In genomic region chr19:10835754-10836477, GRCh38 we compare ENCODE assay signal across 8 cellular contexts. TPM values are rescaled to one million over a fixed set of nuclear protein-coding genes. Genes with fewer than 3 reads are reported as not detected.
DNase-seq lines count a peak whose midpoint lies in the region; ATAC-seq, FAIRE-seq and TF ChIP-seq lines count a peak whose summit lies in the region.

TMED1 (minus strand) TSS chr19:10836212; CDS start chr19:10836191, 21 bp downstream.

- H4K20me1 ChIP-seq in HepG2 (ENCODE audit: insufficient read depth, low read length) = no peaks in the 10 kb centered on the region

- H3K9ac ChIP-seq in HepG2 (ENCODE audit: insufficient read depth, low read depth, low read length) = peak within 1 kb of the TSS; percentile 83

- no peak for TF ChIP-seq EP300 in HepG2 (IDR thresholded peaks at IDR 0.05; ENCODE audit: low read depth in 2 of 2, low read length in 2 of 2)
- no peak for TF ChIP-seq EP300 in HepG2 (CRISPR knock-in tag; IDR thresholded peaks at IDR 0.05; ENCODE audit: borderline replicate concordance)

- TF ChIP-seq CTCF in C4-2B (conservative IDR thresholded peaks at IDR 0.05) (no peak), HepG2 (CRISPR knock-in tag; IDR thresholded peaks at IDR 0.05) (peak; percentile 66)

- H3K4me2 ChIP-seq in HepG2 (ENCODE audit: low read depth, low read length) = peak within 1 kb of the TSS; percentile 70

- CTCF ChIA-PET in HepG2 (lab: Yijun Ruan, JAX; ENCODE audit: low intra/inter-chr PET ratio, low total read pairs) = interaction anchor here (1.1 to 1.7 kb wide), 2 partner anchors 25 to 29 kb away, joined by 3 read pairs; no protein-coding TSS in a partner anchor

- H3K27ac ChIP-seq in C4-2B (peak within 1 kb of the TSS; percentile 98), HepG2 (ENCODE audit: extremely low read length, insufficient read depth, low read length) (peak within 1 kb of the TSS; percentile 93)

- TF ChIP-seq POLR2A in HepG2 (IDR thresholded peaks at IDR 0.05; ENCODE audit: insufficient read depth in 1 of 2, low read depth in 2 of 2, low read length in 2 of 2) = peak; percentile 60 to 63; a peak in 3 of 4 replicates

- peaks cover 3 to 4% of the 10 kb centered on the region in 2 experiments; a peak in 3 of 5 replicates for H3K36me3 ChIP-seq in HepG2 (replicated peaks in 1 of 2; ENCODE audit: control insufficient read depth in 1 of 2, insufficient read depth in 2 of 2, low read length in 2 of 2)

- peak; percentile 59 for TF ChIP-seq RAD21 in HepG2 (CRISPR knock-in tag; IDR thresholded peaks at IDR 0.05)

- H2AFZ ChIP-seq in HepG2 (ENCODE audit: low read length) = no peak within 1 kb of the TSS

- WGBS in HepG2 (ENCODE audit: low lambda C conversion rate) = under 1% methylated on average over 37 of the region's 50 CpGs

- peaks cover 40% of the 10 kb centered on the region for H3K4me1 ChIP-seq in HepG2 (ENCODE audit: insufficient read depth, low read length)

- peak; percentile 99 for DNase-seq in NCI-H774 (lab: John Stamatoyannopoulos, UW)
- DNase-seq in activated CD4-positive, alpha-beta T cell treated with anti-CD3 and anti-CD28 coated beads, Interleukin-2, amount 50 U/mL, for 4 hours = peak; percentile 92 to 94
- peak; percentile 98 to 100 for DNase-seq in dermis microvascular lymphatic vessel endothelial cell (ENCODE audit: low read depth in 2 of 2)
- peak; percentile 98 for DNase-seq in HepG2 (ENCODE audit: low spot score)
- DNase-seq in stimulated activated CD4-positive, alpha-beta T cell treated with anti-CD3 and anti-CD28 coated beads, Interleukin-4, amount 100 ng/mL, for 1 hour = peak; percentile 94

- no peaks in the 10 kb centered on the region for H3K79me2 ChIP-seq in HepG2 (ENCODE audit: insufficient read depth, low read length)

- H3K9me3 ChIP-seq in HepG2 (ENCODE audit: low read length) = no peaks in the 10 kb centered on the region

- no peaks in the 10 kb centered on the region for H3K27me3 ChIP-seq in HepG2 (ENCODE audit: control insufficient read depth in 1 of 2, insufficient read depth in 2 of 2, low read length in 2 of 2)

- peak within 1 kb of the TSS; percentile 51 to 74 (median 72); a peak in 5 of 6 replicates for H3K4me3 ChIP-seq in HepG2 (replicated peaks in 1 of 3; ENCODE audit: insufficient read depth in 1 of 3, low read depth in 2 of 3, low read length in 3 of 3)

- ATAC-seq in GM19351 (IDR thresholded peaks at IDR 0.05; ENCODE audit: unreplicated experiment) = peak; percentile 74
- ATAC-seq in HG03565 (IDR thresholded peaks at IDR 0.05; ENCODE audit: unreplicated experiment) = peak; percentile 59
- peak; percentile 93 for ATAC-seq in HepG2

- no peak for FAIRE-seq in HepG2 (lab: Jason Lieb, UNC)

- no TSS peak for BruUV-seq in HepG2 (replicated peaks; lab: Mats Ljungman, UMichigan)

- intact Hi-C loops in HepG2 (cut with micrococcal nuclease; ENCODE audit: unreplicated experiment) = loop anchor here (10.0 kb wide), 1 partner anchor 121 kb away; the partner anchor contains the start of gene DNM2

- POLR2A ChIA-PET in HepG2 (lab: Yijun Ruan, JAX) = interaction anchor here (0.5 to 2.5 kb wide), 32 partner anchors 9 to 539 kb away, joined by 3 to 41 read pairs (median 4); partner anchors contain the start of genes CARM1, DNM2, LDLR and QTRT1

- in situ Hi-C loops in HepG2 (cut with HindIII; ENCODE audit: extremely low pct_ligation_motif_present, low pct_unique_long_range_greater_than_20kb) = no loop called here

TF ChIP-seq in HepG2, 621 proteins besides CTCF, POLR2A, EP300 and RAD21 (continues in another document):
- TF ChIP-seq KLF11 (CRISPR knock-in tag; IDR thresholded peaks at IDR 0.05) = peak; percentile 12; the same call in 1 of the 2 replicates
- no peak for TF ChIP-seq BHLHE40 (IDR thresholded peaks at IDR 0.05; ENCODE audit: low read length)
- TF ChIP-seq ZBTB38 (CRISPR knock-in tag; IDR thresholded peaks at IDR 0.05) = no peak
- TF ChIP-seq NR2C2 (CRISPR knock-in tag; IDR thresholded peaks at IDR 0.05; ENCODE audit: borderline replicate concordance) = peak; percentile 79
- no peak for TF ChIP-seq CBX1 (IDR thresholded peaks at IDR 0.05; ENCODE audit: low read depth)
- no peak for TF ChIP-seq ZNF703 (CRISPR knock-in tag; IDR thresholded peaks at IDR 0.05; ENCODE audit: borderline replicate concordance)
- no peak for TF ChIP-seq TCF12 (IDR thresholded peaks at IDR 0.05)
- no peak for TF ChIP-seq TCF12 (CRISPR knock-in tag; IDR thresholded peaks at IDR 0.05)
- no peak for TF ChIP-seq SSRP1 (CRISPR knock-in tag; IDR thresholded peaks at IDR 0.05)
- TF ChIP-seq ZNF496 (CRISPR knock-in tag; IDR thresholded peaks at IDR 0.05; ENCODE audit: insufficient replicate concordance) = no peak
- no peak for TF ChIP-seq ZNF879 (CRISPR knock-in tag; IDR thresholded peaks at IDR 0.05)
- TF ChIP-seq KIAA2018 (CRISPR knock-in tag; IDR thresholded peaks at IDR 0.05; ENCODE audit: borderline replicate concordance) = no peak

RNA-seq across cellular contexts. Expression of gene TMED1, which starts in this region (rescaled TPM):
- 34.1 and 54.0 TPM in 2 replicates for total RNA-seq in dermis microvascular lymphatic vessel endothelial cell
- 26.4 and 51.8 TPM in 2 replicates for total RNA-seq in HepG2 (2016; rRNA removed; fragmentation: Illumina TruSeq; extraction: Trizol)
- 16.7 and 20.2 TPM in 2 replicates for total RNA-seq in HepG2 (2016; cell fraction: cytosol; rRNA removed; fragmentation: Illumina TruSeq; extraction: Trizol; ENCODE audit: low read depth)
- 27.5 and 55.8 TPM in 2 replicates for total RNA-seq in HepG2 (2016; cell fraction: insoluble cytoplasmic fraction; rRNA removed; fragmentation: Illumina TruSeq; extraction: Trizol)
- total RNA-seq in HepG2 (2016; cell fraction: membrane; rRNA removed; fragmentation: Illumina TruSeq; extraction: Trizol) = 28.1 and 29.2 TPM in 2 replicates
- 33.0 and 36.4 TPM in 2 replicates for total RNA-seq in HepG2 (2016; cell fraction: nucleus; rRNA removed; fragmentation: Illumina TruSeq; extraction: Trizol)
- polyA plus RNA-seq in HepG2 (2011; rRNA removed) = 48.3 and 59.9 TPM in 2 replicates
- 79.8 and 90.0 TPM in 2 replicates for polyA plus RNA-seq in HepG2 (2011; cell fraction: cytosol; rRNA removed)
- 24.7 and 26.9 TPM in 2 replicates for polyA plus RNA-seq in HepG2 (2011; cell fraction: nucleus; rRNA removed)
- polyA plus RNA-seq in HepG2 (2012) = 25.8 and 36.4 TPM in 2 replicates
- polyA plus RNA-seq in HepG2 (2016; cell fraction: cytosol; fragmentation: Illumina TruSeq; extraction: Trizol; ENCODE audit: low read depth) = 15.9 and 17.5 TPM in 2 replicates
- polyA plus RNA-seq in HepG2 (2016; cell fraction: insoluble cytoplasmic fraction; fragmentation: Illumina TruSeq; extraction: Trizol; ENCODE audit: low read depth) = 22.0 and 23.3 TPM in 2 replicates
- polyA plus RNA-seq in HepG2 (2016; cell fraction: membrane; fragmentation: Illumina TruSeq; extraction: Trizol; ENCODE audit: low read depth) = 17.1 and 19.3 TPM in 2 replicates
- 53.0 and 55.2 TPM in 2 replicates for polyA plus RNA-seq in HepG2 (2016; cell fraction: nucleus; fragmentation: Illumina TruSeq; extraction: Trizol; ENCODE audit: insufficient read depth, low read depth)
- polyA minus RNA-seq in HepG2 (2011; rRNA and poly(A)+ RNA removed; ENCODE audit: low replicate concordance) = 28.9 and 40.3 TPM in 2 replicates
- polyA minus RNA-seq in HepG2 (2011; cell fraction: cytosol; rRNA and poly(A)+ RNA removed) = 17.3 and 19.4 TPM in 2 replicates
- 7.7 and 10.1 TPM in 2 replicates for polyA minus RNA-seq in HepG2 (2011; cell fraction: nucleus; rRNA and poly(A)+ RNA removed)

Comparison
In these comparisons a context has a peak if more than half of its experiments do, and no peak if none do; other contexts are left out.
1. Peak in every context shown above with its lines: DNase-seq, ATAC-seq, H3K4me3 ChIP-seq and H3K27ac ChIP-seq.